1 cellular context compared by ENCODE assay signal in genomic region chrX:153641575-153642312, GRCh38.
TF ChIP-seq lines count a peak whose summit lies in the region.

No MANE protein-coding gene starts in this region.

TF ChIP-seq in A549, 52 proteins besides CTCF, POLR2A, EP300 and RAD21 (continued from another document):
- TF ChIP-seq EHMT2 (IDR thresholded peaks at IDR 0.05; ENCODE audit: low read depth) (no peak), CEBPB (IDR thresholded peaks at IDR 0.05) (no peak), SMC3 (IDR thresholded peaks at IDR 0.05) (no peak), ZSCAN20 (CRISPR knock-in tag; IDR thresholded peaks at IDR 0.05) (no peak), RNF2 (IDR thresholded peaks at IDR 0.05; ENCODE audit: borderline replicate concordance, low read depth) (no peak), ZNF302 (CRISPR knock-in tag; IDR thresholded peaks at IDR 0.05) (no peak), EHF (CRISPR knock-in tag; IDR thresholded peaks at IDR 0.05) (no peak), ZFP36 (IDR thresholded peaks at IDR 0.05; ENCODE audit: borderline replicate concordance, partially characterized antibody) (no peak), BHLHE40 (IDR thresholded peaks at IDR 0.05; ENCODE audit: low read depth, low read length) (no peak), KDM1A (IDR thresholded peaks at IDR 0.05; ENCODE audit: low read depth) (no peak), ELK1 (IDR thresholded peaks at IDR 0.05; ENCODE audit: low read depth, low read length) (no peak), KDM5A (IDR thresholded peaks at IDR 0.05) (no peak), CHD2 (IDR thresholded peaks at IDR 0.05; ENCODE audit: low read length, partially characterized antibody) (no peak)
